In genomic region chr6:143970827-143971226, GRCh38 we compare ENCODE assay signal across 21 cellular contexts. TPM values are rescaled to one million over a fixed set of nuclear protein-coding genes. Genes with fewer than 3 reads are reported as not detected.
DNase-seq lines count a peak whose midpoint lies in the region; ATAC-seq and TF ChIP-seq lines count a peak whose summit lies in the region.
"Had no signal": no experiment of that assay in that cellular context is flagged by ENCODE, and none has a peak within 500 bp of the region (broad histone marks: within the 10 kb centered on the region; RNA-seq: fewer than 3 reads in every experiment).

No MANE protein-coding gene starts in this region.

- 76% methylated on average over 3 of the region's 3 CpGs for WGBS in heart right ventricle, 2 donors

- H3K27me3 ChIP-seq in heart right ventricle, result no peaks in the 10 kb centered on the region

- peak in 6 of 8 donors; percentile 44 to 67 (median 60) for ATAC-seq in heart right ventricle
- ATAC-seq: A549; activated CD8-positive, alpha-beta memory T cell treated with anti-CD3 and anti-CD28 coated beads, Interleukin-2, amount 10 ng/mL, durations not matched to agents 7 days and 5 days had no signal

- no peaks in the 10 kb centered on the region for H3K9me3 Mint-ChIP-seq in progenitor cell of endocrine pancreas (ENCODE audit: low read depth)
- H3K9me3 Mint-ChIP-seq in T-helper 2 cell treated with Interferon-gamma antibody and Interleukin-4, amounts not matched to agents 5 μg/mL and 100 μg/mL, for 36 hours, result no peaks in the 10 kb centered on the region
- H3K9me3 Mint-ChIP-seq: activated T-helper 1 cell treated with anti-CD3 and anti-CD28 coated beads, Interleukin-12 subunit alpha, Interleukin-12 subunit beta, Interleukin-2, Interleukin-4 antibody, amounts not matched to agents 30 ng/mL and 10 ng/mL and 1 ng/mL, durations not matched to agents 14 hours and 24 hours and 36 hours; dendritic cell treated with granulocyte-macrophage colony-stimulating factor and Interleukin-4, amounts not matched to agents 40 ng/mL and 50 ng/mL, for 4 days; stimulated activated naive CD8-positive, alpha-beta T cell treated with anti-CD3 and anti-CD28 coated beads, Interleukin-15, Interleukin-2, amounts not matched to agents 100 ng/mL and 50 ng/mL, for 24 hours had no signal

- DNase-seq in AG08395 (ENCODE audit: low spot score), result peak; percentile 19
- peak; percentile 27 for DNase-seq in amniotic epithelial cell (ENCODE audit: low read depth)
- no peak for DNase-seq in heart right ventricle
- DNase-seq in progenitor cell of endocrine pancreas (ENCODE audit: low spot score, unreplicated experiment), result no peak
- DNase-seq in NCI-H1105 treated with DMSO at 0.1 percent for 48 hours (lab: John Stamatoyannopoulos, UW), result no peak
- DNase-seq in activated CD8-positive, alpha-beta memory T cell treated with anti-CD3 and anti-CD28 coated beads for 24 hours, result no peak
- DNase-seq in T-helper 2 cell treated with Interferon-gamma antibody and Interleukin-4, amounts not matched to agents 5 μg/mL and 100 μg/mL, for 36 hours (ENCODE audit: low spot score), result no peak
- DNase-seq in activated CD4-positive, alpha-beta T cell treated with anti-CD3 and anti-CD28 coated beads for 1 hour, result no peak
- DNase-seq: activated CD4-positive, alpha-beta T cell treated with anti-CD3 and anti-CD28 coated beads for 48 hours; activated CD8-positive, alpha-beta memory T cell treated with anti-CD3 and anti-CD28 coated beads, Interleukin-2, amount 10 ng/mL, durations not matched to agents 7 days and 5 days; C1 segment of cervical spinal cord; GOT3; NCI-H146; NCI-H2171; NCI-H526; stimulated activated CD4-positive, alpha-beta T cell treated with anti-CD3 and anti-CD28 coated beads, Interleukin-4, amount 100 ng/mL, for 24 hours had no signal

- intact Hi-C loops in heart right ventricle (cut with DNase I), result no loop called here

- H3K4me1 ChIP-seq in heart right ventricle, result peaks cover 0 to 44% (median 0%) of the 10 kb centered on the region in 9 donors
- H3K4me1 ChIP-seq: A549 had no signal

- peak overlapping the region; percentile 24 for H3K27ac Mint-ChIP-seq in progenitor cell of endocrine pancreas
- H3K27ac Mint-ChIP-seq in T-helper 2 cell treated with Interferon-gamma antibody and Interleukin-4, amounts not matched to agents 5 μg/mL and 100 μg/mL, for 36 hours, result no peak overlapping the region
- H3K27ac Mint-ChIP-seq: activated CD8-positive, alpha-beta memory T cell treated with anti-CD3 and anti-CD28 coated beads, Interleukin-2, amount 10 ng/mL, durations not matched to agents 7 days and 5 days; activated naive CD8-positive, alpha-beta T cell; activated T-helper 1 cell treated with anti-CD3 and anti-CD28 coated beads, Interleukin-12 subunit alpha, Interleukin-12 subunit beta, Interleukin-2, Interleukin-4 antibody, amounts not matched to agents 30 ng/mL and 10 ng/mL and 1 ng/mL, durations not matched to agents 14 hours and 24 hours and 36 hours; dendritic cell treated with granulocyte-macrophage colony-stimulating factor and Interleukin-4, amounts not matched to agents 40 ng/mL and 50 ng/mL, for 4 days; stimulated activated naive CD8-positive, alpha-beta T cell treated with anti-CD3 and anti-CD28 coated beads, Interleukin-15, Interleukin-2, amounts not matched to agents 100 ng/mL and 50 ng/mL, for 24 hours had no signal

- peaks cover 0 to under 1% (median 0%) of the 10 kb centered on the region in 9 donors for H3K36me3 ChIP-seq in heart right ventricle

- peaks cover 26% of the 10 kb centered on the region for H3K27me3 Mint-ChIP-seq in progenitor cell of endocrine pancreas
- peaks cover 10% of the 10 kb centered on the region for H3K27me3 Mint-ChIP-seq in T-helper 2 cell treated with Interferon-gamma antibody and Interleukin-4, amounts not matched to agents 5 μg/mL and 100 μg/mL, for 36 hours (ENCODE audit: low read depth)
- H3K27me3 Mint-ChIP-seq: activated CD8-positive, alpha-beta memory T cell treated with anti-CD3 and anti-CD28 coated beads, Interleukin-2, amount 10 ng/mL, durations not matched to agents 7 days and 5 days; activated naive CD8-positive, alpha-beta T cell; dendritic cell treated with granulocyte-macrophage colony-stimulating factor and Interleukin-4, amounts not matched to agents 40 ng/mL and 50 ng/mL, for 4 days; stimulated activated naive CD8-positive, alpha-beta T cell treated with anti-CD3 and anti-CD28 coated beads, Interleukin-15, Interleukin-2, amounts not matched to agents 100 ng/mL and 50 ng/mL, for 24 hours had no signal

- TF ChIP-seq CTCF in heart right ventricle (IDR thresholded peaks at IDR 0.05), result no peak
- no peak for TF ChIP-seq CTCF in progenitor cell of endocrine pancreas (IDR thresholded peaks at IDR 0.05; ENCODE audit: unreplicated experiment)

- H3K9me3 ChIP-seq in heart right ventricle, result no peaks in the 10 kb centered on the region
- H3K9me3 ChIP-seq: A549 had no signal

- H3K36me3 Mint-ChIP-seq in progenitor cell of endocrine pancreas (ENCODE audit: insufficient read depth), result no peaks in the 10 kb centered on the region
- no peaks in the 10 kb centered on the region for H3K36me3 Mint-ChIP-seq in T-helper 2 cell treated with Interferon-gamma antibody and Interleukin-4, amounts not matched to agents 5 μg/mL and 100 μg/mL, for 36 hours (ENCODE audit: low read depth)
- H3K36me3 Mint-ChIP-seq: activated CD8-positive, alpha-beta memory T cell treated with anti-CD3 and anti-CD28 coated beads, Interleukin-2, amount 10 ng/mL, durations not matched to agents 7 days and 5 days had no signal

- H3K27ac ChIP-seq in heart right ventricle, result peak overlapping the region in 4 of 10 donors; percentile 12 to 45 (median 34)
- H3K27ac ChIP-seq: A549 had no signal

- H3K4me1 Mint-ChIP-seq in progenitor cell of endocrine pancreas (ENCODE audit: low read depth), result peaks cover 59% of the 10 kb centered on the region
- H3K4me1 Mint-ChIP-seq in T-helper 2 cell treated with Interferon-gamma antibody and Interleukin-4, amounts not matched to agents 5 μg/mL and 100 μg/mL, for 36 hours (ENCODE audit: low read depth), result peaks cover 3% of the 10 kb centered on the region

- H3K4me3 Mint-ChIP-seq in progenitor cell of endocrine pancreas (ENCODE audit: low read depth), result no peak overlapping the region
- no peak overlapping the region for H3K4me3 Mint-ChIP-seq in T-helper 2 cell treated with Interferon-gamma antibody and Interleukin-4, amounts not matched to agents 5 μg/mL and 100 μg/mL, for 36 hours
- H3K4me3 Mint-ChIP-seq: activated CD8-positive, alpha-beta memory T cell treated with anti-CD3 and anti-CD28 coated beads, Interleukin-2, amount 10 ng/mL, durations not matched to agents 7 days and 5 days; activated naive CD8-positive, alpha-beta T cell; activated T-helper 1 cell treated with anti-CD3 and anti-CD28 coated beads, Interleukin-12 subunit alpha, Interleukin-12 subunit beta, Interleukin-2, Interleukin-4 antibody, amounts not matched to agents 30 ng/mL and 10 ng/mL and 1 ng/mL, durations not matched to agents 14 hours and 24 hours and 36 hours; dendritic cell treated with granulocyte-macrophage colony-stimulating factor and Interleukin-4, amounts not matched to agents 40 ng/mL and 50 ng/mL, for 4 days; stimulated activated naive CD8-positive, alpha-beta T cell treated with anti-CD3 and anti-CD28 coated beads, Interleukin-15, Interleukin-2, amounts not matched to agents 100 ng/mL and 50 ng/mL, for 24 hours had no signal

- H3K4me3 ChIP-seq in heart right ventricle, result no peak overlapping the region
- H3K4me3 ChIP-seq: A549 had no signal

RNA-seq across cellular contexts. Expression of gene PLAGL1, which starts 37.2 kb away (rescaled TPM):
- 10 to 100 TPM in 6 of 10 donors, 1 to 10 TPM in 4; 9.0 to 24.6 (median 12.5) TPM for total RNA-seq in heart right ventricle
- 10 to 100 TPM in 1 of 2 donors, 1 to 10 TPM in 1; 5.4 to 24.6 TPM for polyA plus RNA-seq in heart right ventricle
- total RNA-seq in progenitor cell of endocrine pancreas, result 23.7 and 28.1 TPM in 2 replicates

Comparison
In these comparisons a context has a peak if more than half of its experiments do, and no peak if none do; other contexts are left out.
1. DNase-seq: peak in AG08395 (single experiment) and amniotic epithelial cell (single experiment); none in heart right ventricle (0 of 2), progenitor cell of endocrine pancreas (single experiment), NCI-H1105 treated with DMSO at 0.1 percent for 48 hours (single experiment), activated CD8-positive, alpha-beta memory T cell treated with anti-CD3 and anti-CD28 coated beads for 24 hours (single experiment), T-helper 2 cell treated with Interferon-gamma antibody and Interleukin-4, amounts not matched to agents 5 μg/mL and 100 μg/mL, for 36 hours (single experiment) and activated CD4-positive, alpha-beta T cell treated with anti-CD3 and anti-CD28 coated beads for 1 hour (single experiment).